ENCODE assay signal across 3 cellular contexts in genomic region chr2:33900610-33901009, GRCh38.
"Had no signal": no experiment of that assay in that cellular context is flagged by ENCODE, and none has a peak within 500 bp of the region (broad histone marks: within the 10 kb centered on the region; RNA-seq: fewer than 3 reads in every experiment).

No MANE protein-coding gene starts in this region.

- ATAC-seq: GM12878 had no signal

- DNase-seq: GDM1, GF-D8 had no signal

- H3K4me3 ChIP-seq: GM12878 had no signal
